ENCODE assay signal across 16 cellular contexts in genomic region chr4:43855283-43855682, GRCh38.
DNase-seq lines count a peak whose midpoint lies in the region; ATAC-seq lines count a peak whose summit lies in the region.
"Had no signal": no experiment of that assay in that cellular context is flagged by ENCODE, and none has a peak within 500 bp of the region (broad histone marks: within the 10 kb centered on the region; RNA-seq: fewer than 3 reads in every experiment).

No MANE protein-coding gene starts in this region.

- peak; percentile 84 for ATAC-seq in GM18868 (IDR thresholded peaks at IDR 0.05; ENCODE audit: unreplicated experiment)
- ATAC-seq in GM18498 (IDR thresholded peaks at IDR 0.05; ENCODE audit: unreplicated experiment) = no peak
- ATAC-seq: Right ventricle myocardium inferior had no signal

- DNase-seq in DMS53 treated with DMSO at 0.1 percent for 48 hours (lab: John Stamatoyannopoulos, UW; ENCODE audit: unreplicated experiment) = peak; percentile 29
- peak; percentile 47 for DNase-seq in NCI-H2171 (lab: John Stamatoyannopoulos, UW)
- peak; percentile 9 for DNase-seq in cerebellar cortex (ENCODE audit: low spot score)
- DNase-seq in stimulated activated CD4-positive, alpha-beta T cell treated with anti-CD3 and anti-CD28 coated beads, Interleukin-2, amount 100 ng/mL, for 48 hours = no peak
- DNase-seq in ureter (ENCODE audit: low spot score) = no peak
- no peak for DNase-seq in pons (ENCODE audit: low spot score)
- DNase-seq: CD4-positive, alpha-beta memory T cell; DMS153; EL; IMR-90; NCI-H1417 treated with DMSO at 0.1 percent for 48 hours; NCI-H187 treated with DMSO at 0.1 percent for 48 hours; T-helper 2 cell had no signal

Comparison
In these comparisons a context has a peak if more than half of its experiments do, and no peak if none do; other contexts are left out.
1. DNase-seq: peak in DMS53 treated with DMSO at 0.1 percent for 48 hours (single experiment), NCI-H2171 (single experiment) and cerebellar cortex (single experiment); none in stimulated activated CD4-positive, alpha-beta T cell treated with anti-CD3 and anti-CD28 coated beads, Interleukin-2, amount 100 ng/mL, for 48 hours (0 of 2), ureter (single experiment) and pons (single experiment).